ENCODE assay signal across 8 cellular contexts in the genomic region with DNA sequence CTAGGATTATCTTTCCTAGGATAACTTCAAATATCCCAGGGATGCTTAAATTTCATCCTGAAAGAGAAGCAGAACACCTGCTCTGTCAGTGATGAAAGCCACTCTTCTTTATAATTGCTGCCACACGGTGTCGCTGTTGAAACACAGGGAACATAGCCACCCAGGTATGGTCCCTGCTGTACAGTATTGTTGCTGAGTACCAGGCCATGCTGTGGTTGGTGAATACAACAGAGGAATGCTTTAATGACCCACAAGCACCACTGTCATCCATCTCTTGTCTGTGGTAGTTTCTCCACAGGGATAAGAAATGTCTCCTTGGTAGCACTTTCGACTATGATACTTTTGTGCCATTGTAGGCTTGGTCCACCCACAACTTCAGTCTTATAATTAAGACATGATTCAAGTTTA.
DNase-seq lines count a peak whose midpoint lies in the region; ATAC-seq and TF ChIP-seq lines count a peak whose summit lies in the region.

No MANE protein-coding gene starts in this region.

- H3F3A ChIP-seq in DOHH2 (ENCODE audit: control insufficient read depth, insufficient read depth): no peaks in the 10 kb centered on the region

- WGBS in psoas muscle, 3 donors: 31 to 37% (median 33%) methylated on average over 3 of the region's 3 CpGs

- no peaks in the 10 kb centered on the region for H3K4me1 ChIP-seq in DOHH2 (ENCODE audit: control insufficient read depth, low read length)
- no peaks in the 10 kb centered on the region for H3K4me1 ChIP-seq in psoas muscle

- no peak overlapping the region for H3K27ac Mint-ChIP-seq in activated naive CD4-positive, alpha-beta T cell treated with anti-CD3 and anti-CD28 coated beads for 36 hours

- H3K27me3 ChIP-seq in DOHH2 (ENCODE audit: control insufficient read depth, low read length): peaks cover 23% of the 10 kb centered on the region
- H3K27me3 ChIP-seq in psoas muscle (ENCODE audit: insufficient read depth in 3 of 3, low read length in 2 of 3): no peaks in the 10 kb centered on the region

- H3K4me3 ChIP-seq in DOHH2 (ENCODE audit: low read length) (no peak overlapping the region), psoas muscle (no peak overlapping the region)

- CTCF ChIA-PET in activated naive CD4-positive, alpha-beta T cell treated with anti-CD3 and anti-CD28 coated beads for 36 hours (lab: Charles Lee): interaction anchor here (1.0 to 5.0 kb wide), 11 partner anchors 25 to 268 kb away, joined by 3 to 81 read pairs (median 7); no protein-coding TSS in a partner anchor

- no peak overlapping the region for H3K4me3 Mint-ChIP-seq in activated naive CD4-positive, alpha-beta T cell treated with anti-CD3 and anti-CD28 coated beads for 36 hours

- no peaks in the 10 kb centered on the region for H3K9me3 Mint-ChIP-seq in activated naive CD4-positive, alpha-beta T cell treated with anti-CD3 and anti-CD28 coated beads for 36 hours

- H3K4me1 Mint-ChIP-seq in activated naive CD4-positive, alpha-beta T cell treated with anti-CD3 and anti-CD28 coated beads for 36 hours (ENCODE audit: low read depth): no peaks in the 10 kb centered on the region

- intact Hi-C loops in activated naive CD4-positive, alpha-beta T cell treated with anti-CD3 and anti-CD28 coated beads for 36 hours (cut with micrococcal nuclease): loop anchor here (1.0 to 2.0 kb wide), 6 partner anchors 71 to 267 kb away; partner anchors contain the start of gene STARD3NL
- intact Hi-C loops in head of caudate nucleus (cut with DNase I): loop anchor here (5.0 kb wide), 1 partner anchor 115 kb away; no protein-coding TSS in a partner anchor
- intact Hi-C loops in psoas muscle (cut with DNase I): loop anchor here (1.0 to 5.0 kb wide), 3 partner anchors 113 to 205 kb away; no protein-coding TSS in a partner anchor

- DNase-seq in LoVo (ENCODE audit: low spot score) (peak; percentile 66), SK-MEL-5 (ENCODE audit: low read depth, low spot score) (peak; percentile 83), head of caudate nucleus (peak; percentile 26 to 89 (median 70)), psoas muscle (peak; percentile 17 to 52), cortex of kidney (lab: John Stamatoyannopoulos, UW) (no peak)
- peak; percentile 84 for DNase-seq in activated naive CD4-positive, alpha-beta T cell treated with anti-CD3 and anti-CD28 coated beads for 36 hours

- no peaks in the 10 kb centered on the region for H3K79me2 ChIP-seq in DOHH2 (ENCODE audit: control insufficient read depth, low read length)

- no peaks in the 10 kb centered on the region for H3K9me2 ChIP-seq in DOHH2 (replicated peaks; ENCODE audit: control insufficient read depth, low read length)

- ATAC-seq in GM21619 (IDR thresholded peaks at IDR 0.05; ENCODE audit: unreplicated experiment): peak; percentile 71
- peak; percentile 67 to 89 (median 74) for ATAC-seq in psoas muscle

- no peak overlapping the region for H3K4me2 ChIP-seq in DOHH2 (ENCODE audit: low read length)

- peaks cover 8% of the 10 kb centered on the region for H3K27me3 Mint-ChIP-seq in activated naive CD4-positive, alpha-beta T cell treated with anti-CD3 and anti-CD28 coated beads for 36 hours (ENCODE audit: low read depth)

- no peaks in the 10 kb centered on the region for H3K36me3 ChIP-seq in DOHH2 (ENCODE audit: control insufficient read depth, low read length)
- no peaks in the 10 kb centered on the region for H3K36me3 ChIP-seq in psoas muscle (ENCODE audit: insufficient read depth in 1 of 2, low read depth in 1 of 2)

- no peaks in the 10 kb centered on the region for H3K36me3 Mint-ChIP-seq in activated naive CD4-positive, alpha-beta T cell treated with anti-CD3 and anti-CD28 coated beads for 36 hours (ENCODE audit: low read depth)

- no peak overlapping the region for H3K27ac ChIP-seq in DOHH2 (ENCODE audit: low read depth, low read length)
- H3K27ac ChIP-seq in psoas muscle: no peak overlapping the region

- TF ChIP-seq CTCF in DOHH2 (IDR thresholded peaks at IDR 0.05; ENCODE audit: low read depth, low read length, poor library complexity, severe bottlenecking): peak; percentile 98
- TF ChIP-seq CTCF in psoas muscle (IDR thresholded peaks at IDR 0.05): peak; percentile 80

- in situ Hi-C loops in SK-MEL-5 (cut with HindIII; ENCODE audit: low pct_unique_long_range_greater_than_20kb, low sequenced_read_pairs): no loop called here

- no peaks in the 10 kb centered on the region for H4K20me1 ChIP-seq in DOHH2 (ENCODE audit: control insufficient read depth, insufficient read depth, low read depth, low read length)

- no peaks in the 10 kb centered on the region for H3K9me3 ChIP-seq in DOHH2 (ENCODE audit: control insufficient read depth, insufficient read depth, low read length)
- H3K9me3 ChIP-seq in psoas muscle: no peaks in the 10 kb centered on the region
